Comparison of ENCODE assay signal across 18 cellular contexts in genomic region chr7:134696261-134696660, GRCh38. TPM values are rescaled to one million over a fixed set of nuclear protein-coding genes. Genes with fewer than 3 reads are reported as not detected.
DNase-seq lines count a peak whose midpoint lies in the region; ATAC-seq, FAIRE-seq and TF ChIP-seq lines count a peak whose summit lies in the region.
"Had no signal": no experiment of that assay in that cellular context is flagged by ENCODE, and none has a peak within 500 bp of the region (broad histone marks: within the 10 kb centered on the region; RNA-seq: fewer than 3 reads in every experiment).

No MANE protein-coding gene starts in this region.

- H3K79me2 ChIP-seq in K562 (ENCODE audit: control insufficient read depth, insufficient read depth, low read length), result no peaks in the 10 kb centered on the region
- H3K79me2 ChIP-seq: hepatocyte had no signal

- no peak overlapping the region for H3K27ac Mint-ChIP-seq in activated T-helper 2 cell treated with anti-CD3 and anti-CD28 coated beads, Interferon-gamma antibody, Interleukin-2, Interleukin-4, amounts not matched to agents 10 μg/mL and 5 μg/mL and 100 μg/mL, durations not matched to agents 14 hours and 24 hours and 36 hours
- H3K27ac Mint-ChIP-seq: activated T-cell treated with anti-CD3 and anti-CD28 coated beads, Interleukin-2, amount 50 U/mL, for 24 hours had no signal

- H3K4me1 ChIP-seq in K562 (replicated peaks in 1 of 2; ENCODE audit: control insufficient read depth in 2 of 2, insufficient read depth in 2 of 2, low read length in 2 of 2) (no peaks in the 10 kb centered on the region), tibial artery (peaks cover 0 to 74% (median 48%) of the 10 kb centered on the region in 4 donors)

- no peak overlapping the region for H3K4me2 ChIP-seq in K562 (ENCODE audit: insufficient read depth, low read length)
- H3K4me2 ChIP-seq: hepatocyte had no signal

- no peak for TF ChIP-seq RAD21 in K562 (CRISPR knock-in tag; conservative IDR thresholded peaks at IDR 0.05 in 1 of 2, IDR thresholded peaks at IDR 0.05 in 1 of 2)

- WGBS in K562 (ENCODE audit: insufficient coverage, low coverage, missing lambda C conversion rate), result 1% methylated on average over 5 of the region's 5 CpGs

- intact Hi-C loops in K562 (cut with micrococcal nuclease), result no loop called here
- intact Hi-C loops in tibial artery (cut with DNase I; ENCODE audit: low total_unique reads), result loop anchor here (10.0 kb wide), 1 partner anchor 139 kb away; no protein-coding TSS in a partner anchor
- intact Hi-C loops in activated T-helper 2 cell treated with anti-CD3 and anti-CD28 coated beads, Interferon-gamma antibody, Interleukin-2, Interleukin-4, amounts not matched to agents 10 μg/mL and 5 μg/mL and 100 μg/mL, durations not matched to agents 14 hours and 24 hours and 36 hours (cut with micrococcal nuclease), result no loop called here

- FAIRE-seq in K562 (lab: Jason Lieb, UNC), result no peak

- no peaks in the 10 kb centered on the region for H4K20me1 ChIP-seq in K562 (replicated peaks; ENCODE audit: control insufficient read depth, insufficient read depth, low read length)

- no TSS peak for BruUV-seq in K562 (replicated peaks; lab: Mats Ljungman, UMichigan)

- no peak overlapping the region for H2AFZ ChIP-seq in K562 (ENCODE audit: low read depth, low read length)
- H2AFZ ChIP-seq: hepatocyte had no signal

- peaks cover 14% of the 10 kb centered on the region for H3K4me1 Mint-ChIP-seq in activated T-helper 2 cell treated with anti-CD3 and anti-CD28 coated beads, Interferon-gamma antibody, Interleukin-2, Interleukin-4, amounts not matched to agents 10 μg/mL and 5 μg/mL and 100 μg/mL, durations not matched to agents 14 hours and 24 hours and 36 hours (ENCODE audit: low read depth)

- H3K9me3 ChIP-seq in K562 (replicated peaks; ENCODE audit: control insufficient read depth, insufficient read depth, low read depth, low read length) (no peaks in the 10 kb centered on the region), tibial artery (no peaks in the 10 kb centered on the region)
- H3K9me3 ChIP-seq: sigmoid colon had no signal

- H3K27me3 Mint-ChIP-seq in activated T-helper 2 cell treated with anti-CD3 and anti-CD28 coated beads, Interferon-gamma antibody, Interleukin-2, Interleukin-4, amounts not matched to agents 10 μg/mL and 5 μg/mL and 100 μg/mL, durations not matched to agents 14 hours and 24 hours and 36 hours (ENCODE audit: low read depth), result no peaks in the 10 kb centered on the region
- H3K27me3 Mint-ChIP-seq: activated T-cell treated with anti-CD3 and anti-CD28 coated beads, Interleukin-2, amount 50 U/mL, for 24 hours had no signal

- no peaks in the 10 kb centered on the region for H3K9me3 Mint-ChIP-seq in activated T-helper 2 cell treated with anti-CD3 and anti-CD28 coated beads, Interferon-gamma antibody, Interleukin-2, Interleukin-4, amounts not matched to agents 10 μg/mL and 5 μg/mL and 100 μg/mL, durations not matched to agents 14 hours and 24 hours and 36 hours
- H3K9me3 Mint-ChIP-seq: activated T-cell treated with anti-CD3 and anti-CD28 coated beads, Interleukin-2, amount 50 U/mL, for 24 hours had no signal

- TF ChIP-seq CTCF in K562 (IDR thresholded peaks at IDR 0.05 in 2 of 3, conservative IDR thresholded peaks at IDR 0.05 in 1 of 3; ENCODE audit: insufficient read depth in 2 of 3, low read depth in 1 of 3, low read length in 3 of 3) (no peak), tibial artery (IDR thresholded peaks at IDR 0.05) (no peak)

- peak; percentile 45 for ATAC-seq in K562
- ATAC-seq: Panc1 had no signal

- no peaks in the 10 kb centered on the region for H3K9me1 ChIP-seq in K562 (ENCODE audit: control insufficient read depth, insufficient read depth, low read length)

- no peaks in the 10 kb centered on the region for H3K36me3 Mint-ChIP-seq in activated T-helper 2 cell treated with anti-CD3 and anti-CD28 coated beads, Interferon-gamma antibody, Interleukin-2, Interleukin-4, amounts not matched to agents 10 μg/mL and 5 μg/mL and 100 μg/mL, durations not matched to agents 14 hours and 24 hours and 36 hours (ENCODE audit: low read depth)

- H3K27me3 ChIP-seq in K562 (ENCODE audit: control insufficient read depth in 2 of 2, insufficient read depth in 2 of 2, low read length in 2 of 2) (peaks cover 30 to 51% of the 10 kb centered on the region in 2 experiments), tibial artery (no peaks in the 10 kb centered on the region)
- H3K27me3 ChIP-seq: hepatocyte, sigmoid colon had no signal

- H3K4me3 ChIP-seq in K562 (no peak overlapping the region), tibial artery (no peak overlapping the region)
- H3K4me3 ChIP-seq: hepatocyte, sigmoid colon had no signal

- peak; percentile 73 for DNase-seq in M059J (ENCODE audit: low read depth)
- no peak for DNase-seq in K562 (ENCODE audit: extremely low read depth in 1 of 4, low spot score in 3 of 4)
- peak; percentile 70 for DNase-seq in islet precursor cell
- DNase-seq in tibial artery, result no peak
- no peak for DNase-seq in DMS153 treated with DMSO at 0.1 percent for 48 hours (lab: John Stamatoyannopoulos, UW; ENCODE audit: unreplicated experiment)
- DNase-seq in activated T-helper 2 cell treated with anti-CD3 and anti-CD28 coated beads, Interferon-gamma antibody, Interleukin-2, Interleukin-4, amounts not matched to agents 10 μg/mL and 5 μg/mL and 100 μg/mL, durations not matched to agents 14 hours and 24 hours and 36 hours (ENCODE audit: low spot score), result no peak
- DNase-seq in activated T-cell treated with anti-CD3 and anti-CD28 coated beads, Interleukin-2, amount 50 U/mL, for 48 hours, result no peak
- DNase-seq: activated CD4-positive, alpha-beta T cell treated with anti-CD3 and anti-CD28 coated beads, Interleukin-2, amount 50 U/mL, for 48 hours; activated T-cell treated with anti-CD3 and anti-CD28 coated beads, Interleukin-2, amount 50 U/mL, for 24 hours; central memory CD4-positive, alpha-beta T cell; effector CD8-positive, alpha-beta T cell; NCI-H1048; NCI-H2107; sigmoid colon; stimulated activated CD4-positive, alpha-beta T cell treated with anti-CD3 and anti-CD28 coated beads, Interleukin-2, amount 100 ng/mL, for 48 hours; SW 1271 had no signal

- in situ Hi-C loops in K562 (cut with MboI), result no loop called here

- H3K4me3 Mint-ChIP-seq in activated T-helper 2 cell treated with anti-CD3 and anti-CD28 coated beads, Interferon-gamma antibody, Interleukin-2, Interleukin-4, amounts not matched to agents 10 μg/mL and 5 μg/mL and 100 μg/mL, durations not matched to agents 14 hours and 24 hours and 36 hours (ENCODE audit: low read depth), result no peak overlapping the region
- H3K4me3 Mint-ChIP-seq: activated T-cell treated with anti-CD3 and anti-CD28 coated beads, Interleukin-2, amount 50 U/mL, for 24 hours had no signal

- TF ChIP-seq POLR2A in K562 (conservative IDR thresholded peaks at IDR 0.05), result no peak

- CTCF ChIA-PET in K562 (lab: Yijun Ruan, JAX; ENCODE audit: low intra/inter-chr PET ratio), result interaction anchor here (0.6 kb wide), 3 partner anchors 56 to 196 kb away, joined by 3 read pairs; no protein-coding TSS in a partner anchor

- no peaks in the 10 kb centered on the region for H3K36me3 ChIP-seq in K562 (ENCODE audit: control insufficient read depth, insufficient read depth, low read length)
- H3K36me3 ChIP-seq in tibial artery, result no peaks in the 10 kb centered on the region
- H3K36me3 ChIP-seq: sigmoid colon had no signal

- H3K27ac ChIP-seq in K562 (ENCODE audit: extremely low read depth, low read depth, low read length), result no peak overlapping the region
- H3K27ac ChIP-seq in tibial artery, result peak overlapping the region; percentile 87 to 90

- POLR2A ChIA-PET in K562 (lab: Yijun Ruan, JAX), result interaction anchor here (0.9 to 1.0 kb wide), 2 partner anchors 11 to 70 kb away, joined by 4 read pairs; no protein-coding TSS in a partner anchor

- no peak overlapping the region for H3K9ac ChIP-seq in K562 (ENCODE audit: insufficient read depth in 1 of 2, low read depth in 2 of 2, low read length in 2 of 2)

- no peak for TF ChIP-seq EP300 in K562 (IDR thresholded peaks at IDR 0.05; ENCODE audit: low read length)

TF ChIP-seq in K562, 482 proteins besides CTCF, POLR2A, EP300 and RAD21 (continues in another document):
- TF ChIP-seq NR2F6 (CRISPR knock-in tag; IDR thresholded peaks at IDR 0.05), result no peak
- no peak for TF ChIP-seq CBFA2T2 (conservative IDR thresholded peaks at IDR 0.05)
- TF ChIP-seq ZNF347 (CRISPR knock-in tag; IDR thresholded peaks at IDR 0.05; ENCODE audit: low read depth), result no peak
- no peak for TF ChIP-seq XRCC5 (IDR thresholded peaks at IDR 0.05; ENCODE audit: low read depth, low read length)
- TF ChIP-seq HMG20B (CRISPR knock-in tag; IDR thresholded peaks at IDR 0.05), result no peak
- no peak for TF ChIP-seq ZNF274 (IDR thresholded peaks at IDR 0.05; ENCODE audit: borderline replicate concordance, low read depth, low read length)
- TF ChIP-seq ZNF175 (CRISPR knock-in tag; IDR thresholded peaks at IDR 0.05; ENCODE audit: low read depth), result no peak

RNA-seq across cellular contexts. Expression of gene BPGM, which starts 49.6 kb away (rescaled TPM):
- 36.4 and 39.6 TPM in 2 replicates for total RNA-seq in M059J (2014; rRNA removed; shearing (Covaris generic))
- total RNA-seq in K562 (2011; cell fraction: chromatin; rRNA removed; ENCODE audit: low replicate concordance), result 11.3 and 14.7 TPM in 2 replicates
- 5.7 and 7.1 TPM in 2 replicates for total RNA-seq in K562 (2011; cell fraction: nucleolus; rRNA removed)
- total RNA-seq in K562 (2011; cell fraction: nucleoplasm; rRNA removed), result 7.7 and 8.3 TPM in 2 replicates
- 16.2 and 17.1 TPM in 2 replicates for total RNA-seq in K562 (2014; rRNA removed)
- 21.2 and 22.3 TPM in 2 replicates for total RNA-seq in K562 (2014; rRNA removed; fragmentation: Illumina TruSeq; extraction: Trizol)
- total RNA-seq in K562 (2015; rRNA removed; fragmentation: Illumina TruSeq; extraction: Trizol), result 16.3 and 17.7 TPM in 2 replicates
- total RNA-seq in K562 (2021), result 14.1 and 15.7 TPM in 2 replicates
- polyA plus RNA-seq in K562 (2011; rRNA removed), result 18.0 and 24.1 TPM in 2 replicates
- 6.4 and 13.1 TPM in 2 replicates for polyA plus RNA-seq in K562 (2011; cell fraction: cytosol; rRNA removed)
- polyA plus RNA-seq in K562 (2011; cell fraction: nucleus; rRNA removed), result 3.6 and 6.0 TPM in 2 replicates
- 12.3 and 13.9 TPM in 2 replicates for polyA plus RNA-seq in K562 (2012)
- polyA plus RNA-seq in K562 (2014; fragmentation: Illumina TruSeq; extraction: Trizol), result 23.3 and 25.3 TPM in 2 replicates
- 10 to 100 TPM; 33.0 to 46.1 TPM for polyA plus RNA-seq in K562 (2014; fragmentation: Nextera tagmentation; extraction: Ambion mirVana)
- 17.0 and 20.3 TPM in 2 replicates for polyA plus RNA-seq in K562 (2014; rRNA removed)
- 18.3 and 19.4 TPM in 2 replicates for polyA minus RNA-seq in K562 (2011; rRNA and poly(A)+ RNA removed)
- polyA minus RNA-seq in K562 (2011; cell fraction: cytosol; rRNA and poly(A)+ RNA removed), result 3.6 and 6.2 TPM in 2 replicates
- 4.3 and 6.8 TPM in 2 replicates for polyA minus RNA-seq in K562 (2011; cell fraction: nucleus; rRNA and poly(A)+ RNA removed)
- total RNA-seq in activated T-helper 2 cell treated with anti-CD3 and anti-CD28 coated beads, Interferon-gamma antibody, Interleukin-2, Interleukin-4, amounts not matched to agents 10 μg/mL and 5 μg/mL and 100 μg/mL, durations not matched to agents 14 hours and 24 hours and 36 hours, result 28.0 and 29.2 TPM in 2 replicates

Comparison
In these comparisons a context has a peak if more than half of its experiments do, and no peak if none do; other contexts are left out.
1. DNase-seq: peak in M059J (single experiment) and islet precursor cell (single experiment); none in K562 (0 of 4), tibial artery (0 of 2), DMS153 treated with DMSO at 0.1 percent for 48 hours (single experiment), activated T-helper 2 cell treated with anti-CD3 and anti-CD28 coated beads, Interferon-gamma antibody, Interleukin-2, Interleukin-4, amounts not matched to agents 10 μg/mL and 5 μg/mL and 100 μg/mL, durations not matched to agents 14 hours and 24 hours and 36 hours (single experiment) and activated T-cell treated with anti-CD3 and anti-CD28 coated beads, Interleukin-2, amount 50 U/mL, for 48 hours (0 of 2).